1 cellular context compared by ENCODE assay signal in genomic region chr1:172484252-172484651, GRCh38.
TF ChIP-seq lines count a peak whose summit lies in the region.

No MANE protein-coding gene starts in this region.

TF ChIP-seq in K562, 482 proteins besides CTCF, POLR2A, EP300 and RAD21:
- TF ChIP-seq PCBP1 (IDR thresholded peaks at IDR 0.05; ENCODE audit: low read depth, low read length, poor library complexity, severe bottlenecking), result no peak
- TF ChIP-seq CEBPG (CRISPR knock-in tag; IDR thresholded peaks at IDR 0.05), result no peak
- TF ChIP-seq CEBPG (tag; conservative IDR thresholded peaks at IDR 0.05 in 1 of 2, IDR thresholded peaks at IDR 0.05 in 1 of 2), result no peak
- TF ChIP-seq ZNF280B (CRISPR knock-in tag; IDR thresholded peaks at IDR 0.05), result 0 out of 2 replicates have a peak, but pooled peaks have one; percentile 35
